8 cellular contexts compared by ENCODE assay signal in genomic region chr1:22052115-22053017, GRCh38. TPM values are rescaled to one million over a fixed set of nuclear protein-coding genes. Genes with fewer than 3 reads are reported as not detected.
DNase-seq lines count a peak whose midpoint lies in the region; ATAC-seq and TF ChIP-seq lines count a peak whose summit lies in the region.

Gene CDC42 (plus strand): TSS chr1:22052709. CDS start chr1:22078479, 25,770 bp downstream.

- H3K4me3 ChIP-seq in GM12875 (ENCODE audit: low read depth, low read length) (peak within 1 kb of the TSS; percentile 78), adipocyte (ENCODE audit: low read length) (peak within 1 kb of the TSS; percentile 97), cardiac muscle cell (peak within 1 kb of the TSS; percentile 87), transverse colon (peak within 1 kb of the TSS; percentile 86 to 100 (median 98))

- intact Hi-C loops in transverse colon (cut with DNase I; ENCODE audit: low total_unique reads), result loop anchor here (10.0 kb wide), 1 partner anchor 62 kb away; no protein-coding TSS in a partner anchor

- H3K27me3 ChIP-seq in adipocyte (replicated peaks; ENCODE audit: control insufficient read depth, insufficient read depth, low read length) (no peaks in the 10 kb centered on the region), cardiac muscle cell (no peaks in the 10 kb centered on the region), transverse colon (no peaks in the 10 kb centered on the region)

- in situ Hi-C loops in transverse colon (cut with MboI; ENCODE audit: low pct_ligation_motif_present in 1 of 4, low pct_unique_long_range_greater_than_20kb in 1 of 4, low sequenced_read_pairs in 3 of 4), result no loop called here

- TF ChIP-seq EP300 in transverse colon (IDR thresholded peaks at IDR 0.05; ENCODE audit: low read depth), result no peak

- peak within 1 kb of the TSS; percentile 91 for H3K9ac ChIP-seq in adipocyte (ENCODE audit: low read length)

- H3K9me3 ChIP-seq in adipocyte (ENCODE audit: control insufficient read depth, low read length), result no peaks in the 10 kb centered on the region
- no peaks in the 10 kb centered on the region for H3K9me3 ChIP-seq in cardiac muscle cell (ENCODE audit: low read depth)
- H3K9me3 ChIP-seq in transverse colon, result no peaks in the 10 kb centered on the region

- peak within 1 kb of the TSS; percentile 100 for H3K27ac ChIP-seq in cardiac muscle cell
- H3K27ac ChIP-seq in transverse colon, result peak within 1 kb of the TSS; percentile 99 to 100 (median 100)

- H3K36me3 ChIP-seq in adipocyte (ENCODE audit: control insufficient read depth, insufficient read depth, low read length, severe bottlenecking) (peaks cover under 1% of the 10 kb centered on the region), cardiac muscle cell (no peaks in the 10 kb centered on the region), transverse colon (no peaks in the 10 kb centered on the region)

- 21% methylated on average over 42 of the region's 81 CpGs; no CpG with 5 or more reads in 1 of the 2 donors for WGBS in transverse colon (ENCODE audit: low coverage in 1 of 2), 2 donors

- TF ChIP-seq CTCF in GM12875 (IDR thresholded peaks at IDR 0.05; ENCODE audit: borderline replicate concordance, insufficient read depth, low read depth, low read length) (no peak), cardiac muscle cell (IDR thresholded peaks at IDR 0.05; ENCODE audit: low read depth, low read length) (no peak), transverse colon (IDR thresholded peaks at IDR 0.05) (no peak)

- DNase-seq in NCI-H1436 treated with DMSO at 0.1 percent for 48 hours (lab: John Stamatoyannopoulos, UW) (peak; percentile 75), T follicular helper cell (ENCODE audit: low read depth) (peak; percentile 97), adipocyte (ENCODE audit: low read depth) (peak; percentile 98), cardiac muscle cell (ENCODE audit: low read depth in 1 of 2, low spot score in 1 of 2) (peak; percentile 96 to 98), pons (ENCODE audit: low spot score) (peak; percentile 96), transverse colon (peak; percentile 98)

- TF ChIP-seq POLR2A in transverse colon (IDR thresholded peaks at IDR 0.05), result peak; percentile 99

- peak; percentile 94 for ATAC-seq in HG02798 (IDR thresholded peaks at IDR 0.05; ENCODE audit: poor library complexity, unreplicated experiment)

- H3K4me1 ChIP-seq in adipocyte (ENCODE audit: control insufficient read depth, insufficient read depth, low read length) (peaks cover 49% of the 10 kb centered on the region), cardiac muscle cell (ENCODE audit: low read depth) (peaks cover 24% of the 10 kb centered on the region), transverse colon (peaks cover 16 to 37% (median 31%) of the 10 kb centered on the region in 4 donors)

RNA-seq across cellular contexts. Expression of gene CDC42, which starts in this region (rescaled TPM):
- total RNA-seq in cardiac muscle cell, result 140 and 167 TPM in 2 replicates
- polyA plus RNA-seq in cardiac muscle cell, result 72.0 and 76.7 TPM in 2 replicates
- 100 to 1,000 TPM; 140 to 245 (median 174) TPM for total RNA-seq in transverse colon

Comparison
In these comparisons a context has a peak if more than half of its experiments do, and no peak if none do; other contexts are left out.
1. Peak in every context shown above with its lines: DNase-seq, ATAC-seq, H3K4me3 ChIP-seq and H3K27ac ChIP-seq.